Comparison of ENCODE assay signal across 10 cellular contexts in genomic region chr1:12601690-12602632, GRCh38. TPM values are rescaled to one million over a fixed set of nuclear protein-coding genes. Genes with fewer than 3 reads are reported as not detected.
A peak's percentile ranks its signal among the peaks of the same experiment; 100 is the strongest.
DNase-seq lines count a peak whose midpoint lies in the region; ATAC-seq and TF ChIP-seq lines count a peak whose summit lies in the region.
"Had no signal": no experiment of that assay in that cellular context is flagged by ENCODE, and none has a peak within 500 bp of the region (broad histone marks: within the 10 kb centered on the region; RNA-seq: fewer than 3 reads in every experiment).

No MANE protein-coding gene starts in this region.

- H3K9me3 ChIP-seq in SJSA1 (replicated peaks) (no peaks in the 10 kb centered on the region), endodermal cell (ENCODE audit: control insufficient read depth, low read length) (peaks cover 4% of the 10 kb centered on the region)

- H3K27me3 ChIP-seq in SJSA1 (replicated peaks) (no peaks in the 10 kb centered on the region), endodermal cell (ENCODE audit: control insufficient read depth, insufficient read depth, low read length, poor library complexity, severe bottlenecking) (peaks cover 84% of the 10 kb centered on the region)
- H3K27me3 ChIP-seq: spleen had no signal

- H3K36me3 Mint-ChIP-seq in endodermal cell (ENCODE audit: low read depth), result peaks cover 8% of the 10 kb centered on the region

- H3K9ac ChIP-seq in endodermal cell (ENCODE audit: extremely low read depth, low read length, poor library complexity, severe bottlenecking), result no peak overlapping the region

- H3K27ac Mint-ChIP-seq in endodermal cell, result no peak overlapping the region

- peaks cover 26% of the 10 kb centered on the region for H3K4me1 Mint-ChIP-seq in endodermal cell

- DNase-seq in SJSA1 (ENCODE audit: low read depth in 1 of 2, low spot score in 2 of 2), result peak; percentile 64 to 88
- peak; percentile 91 to 95 for DNase-seq in foreskin fibroblast
- peak; percentile 83 for DNase-seq in sciatic nerve (ENCODE audit: low spot score)
- no peak for DNase-seq in medulla oblongata (ENCODE audit: extremely low spot score)
- no peak for DNase-seq in endodermal cell
- DNase-seq: NCI-H510A, spleen had no signal

- H3K9me3 Mint-ChIP-seq in endodermal cell, result peaks cover 9% of the 10 kb centered on the region

- H3K27me3 Mint-ChIP-seq in endodermal cell (ENCODE audit: insufficient read depth), result peaks cover 95% of the 10 kb centered on the region

- H3K36me3 ChIP-seq in SJSA1 (no peaks in the 10 kb centered on the region), endodermal cell (ENCODE audit: control insufficient read depth, insufficient read depth, low read length) (no peaks in the 10 kb centered on the region)

- no peak overlapping the region for H3K4me3 Mint-ChIP-seq in endodermal cell

- peaks cover 35% of the 10 kb centered on the region for H3K4me1 ChIP-seq in SJSA1 (replicated peaks)
- H3K4me1 ChIP-seq in endodermal cell (ENCODE audit: control insufficient read depth, insufficient read depth, low read length), result peaks cover 7% of the 10 kb centered on the region

- 77 to 79% methylated on average over 8 to 13 of the region's 13 CpGs for WGBS in endodermal cell (ENCODE audit: insufficient coverage in 1 of 2, insufficient read length in 1 of 2), 2 experiments

- TF ChIP-seq CTCF in foreskin fibroblast (IDR thresholded peaks at IDR 0.05; ENCODE audit: low read depth, low read length), result no peak
- no peak for TF ChIP-seq CTCF in endodermal cell (conservative IDR thresholded peaks at IDR 0.05)

- intact Hi-C loops in sciatic nerve (cut with DNase I), result no loop called here

- ATAC-seq in GM21619 (IDR thresholded peaks at IDR 0.05; ENCODE audit: unreplicated experiment) (peak; percentile 56), sciatic nerve (peak; percentile 44), GM18870 (IDR thresholded peaks at IDR 0.05; ENCODE audit: unreplicated experiment) (no peak), HG03095 (IDR thresholded peaks at IDR 0.05; ENCODE audit: unreplicated experiment) (no peak)

- H3K27ac ChIP-seq in SJSA1 (no peak overlapping the region), endodermal cell (ENCODE audit: low read depth, low read length) (no peak overlapping the region)

- H3K4me3 ChIP-seq in SJSA1 (no peak overlapping the region), foreskin fibroblast (ENCODE audit: low read depth in 1 of 2, low read length in 2 of 2) (no peak overlapping the region), endodermal cell (ENCODE audit: low read length) (no peak overlapping the region)
- H3K4me3 ChIP-seq: spleen had no signal

RNA-seq across cellular contexts. Expression of gene DHRS3, which starts 16.0 kb away (rescaled TPM):
- 0.76 and 0.88 TPM in 2 replicates for total RNA-seq in SJSA1 (2014; rRNA removed; shearing (Covaris generic))
- 271 TPM for total RNA-seq in sciatic nerve
- total RNA-seq in endodermal cell, result 1 to 10 TPM; 9.2 to 9.8 TPM
- polyA plus RNA-seq in endodermal cell (2013, experiment 1 of 2), result 5.2 TPM
- polyA plus RNA-seq in endodermal cell (2013, experiment 2 of 2), result 4.6 TPM

RNA-seq across cellular contexts. Expression of gene AADACL4, which starts 41.9 kb away (rescaled TPM):
- total RNA-seq in SJSA1 (2014; rRNA removed; shearing (Covaris generic)), result not detected in 2 replicates
- total RNA-seq in sciatic nerve (not detected), endodermal cell (not detected)
- not detected for polyA plus RNA-seq in endodermal cell (2013, experiment 1 of 2)
- polyA plus RNA-seq in endodermal cell (2013, experiment 2 of 2), result not detected

Comparison
In these comparisons a context has a peak if more than half of its experiments do, and no peak if none do; other contexts are left out.
1. ATAC-seq: peak in GM21619 (single experiment) and sciatic nerve (single experiment); none in GM18870 (single experiment) and HG03095 (single experiment).
2. DNase-seq: peak in SJSA1 (2 of 2), foreskin fibroblast (2 of 2) and sciatic nerve (single experiment); none in medulla oblongata (single experiment) and endodermal cell (single experiment).
3. RNA of gene DHRS3, which starts 16.0 kb away (total RNA-seq): 271 TPM in sciatic nerve (single experiment); 9.2 to 9.8 TPM in endodermal cell and 0.76 to 0.88 TPM in SJSA1; every median in the first group is over 10 times any median in the second.